19 cellular contexts compared by ENCODE assay signal in genomic region chr4:47274931-47275330, GRCh38.
DNase-seq lines count a peak whose midpoint lies in the region; ATAC-seq, FAIRE-seq and TF ChIP-seq lines count a peak whose summit lies in the region.
"Had no signal": no experiment of that assay in that cellular context is flagged by ENCODE, and none has a peak within 500 bp of the region (broad histone marks: within the 10 kb centered on the region; RNA-seq: fewer than 3 reads in every experiment).

No MANE protein-coding gene starts in this region.

- dilution Hi-C loops in mammary epithelial cell (cut with HindIII; ENCODE audit: low sequenced_read_pairs), result no loop called here

- TF ChIP-seq POLR2A in HepG2 (IDR thresholded peaks at IDR 0.05; ENCODE audit: insufficient read depth in 1 of 2, low read depth in 2 of 2, low read length in 2 of 2) (no peak), right lobe of liver (IDR thresholded peaks at IDR 0.05) (no peak)

- in situ Hi-C loops in HepG2 (cut with HindIII; ENCODE audit: extremely low pct_ligation_motif_present, low pct_unique_long_range_greater_than_20kb) (no loop called here), astrocyte of the cerebellum (cut with HindIII; ENCODE audit: low sequenced_read_pairs) (loop anchor here (5.0 kb wide), 1 partner anchor 108 kb away; no protein-coding TSS in a partner anchor), mammary epithelial cell (cut with MboI; ENCODE audit: low sequenced_read_pairs in 2 of 2) (no loop called here)

- no peak for FAIRE-seq in HepG2 (lab: Jason Lieb, UNC)

- H3K4me1 ChIP-seq in HepG2 (ENCODE audit: insufficient read depth, low read length), result peaks cover 9% of the 10 kb centered on the region; the same call in 1 of the 2 replicates
- no peaks in the 10 kb centered on the region for H3K4me1 ChIP-seq in right lobe of liver
- H3K4me1 ChIP-seq in mammary epithelial cell (ENCODE audit: insufficient read depth, low read length), result no peaks in the 10 kb centered on the region

- no TSS peak for BruUV-seq in HepG2 (replicated peaks; lab: Mats Ljungman, UMichigan)
- no TSS peak for BruUV-seq in mammary epithelial cell (replicated peaks; lab: Mats Ljungman, UMichigan)

- no peaks in the 10 kb centered on the region; a peak in 1 of 5 replicates for H3K27me3 ChIP-seq in HepG2 (ENCODE audit: control insufficient read depth in 1 of 2, insufficient read depth in 2 of 2, low read length in 2 of 2)
- no peaks in the 10 kb centered on the region for H3K27me3 ChIP-seq in right lobe of liver
- H3K27me3 ChIP-seq in mammary epithelial cell (ENCODE audit: insufficient read depth, low read length), result peaks cover 4% of the 10 kb centered on the region

- DNase-seq in HepG2 (ENCODE audit: low spot score) (peak; percentile 5), right lobe of liver (no peak), astrocyte of the cerebellum (ENCODE audit: low read depth) (peak; percentile 18), fibroblast of the aortic adventitia (ENCODE audit: low read depth) (peak; percentile 18), DMS153 (lab: John Stamatoyannopoulos, UW) (no peak), NCI-H2171 (lab: John Stamatoyannopoulos, UW) (no peak), mammary epithelial cell (no peak)
- DNase-seq: CD4-positive, CD25-positive, alpha-beta regulatory T cell; GDM1; GOT3; NCI-H1436; NCI-H1930; NCI-H345; NCI-H524 treated with DMSO at 0.1 percent for 48 hours; PC-9 had no signal

- TF ChIP-seq CTCF in HepG2 (CRISPR knock-in tag; IDR thresholded peaks at IDR 0.05) (no peak), right lobe of liver (IDR thresholded peaks at IDR 0.05) (no peak), astrocyte of the cerebellum (IDR thresholded peaks at IDR 0.05; ENCODE audit: low read depth, low read length, missing control alignments) (no peak), fibroblast of the aortic adventitia (IDR thresholded peaks at IDR 0.05; ENCODE audit: insufficient read depth, low read length) (no peak), mammary epithelial cell (conservative IDR thresholded peaks at IDR 0.05 in 1 of 2, IDR thresholded peaks at IDR 0.05 in 1 of 2; ENCODE audit: extremely low read depth in 1 of 2, insufficient read depth in 1 of 2, low read depth in 1 of 2, low read length in 2 of 2) (no peak)

- intact Hi-C loops in HepG2 (cut with micrococcal nuclease; ENCODE audit: unreplicated experiment) (no loop called here), right lobe of liver (cut with DNase I) (no loop called here), mammary epithelial cell (cut with micrococcal nuclease) (no loop called here)

- H3K9ac ChIP-seq in HepG2 (ENCODE audit: insufficient read depth, low read depth, low read length) (no peak overlapping the region), mammary epithelial cell (ENCODE audit: insufficient read depth, low read length) (no peak overlapping the region)

- ATAC-seq in HepG2 (no peak), right lobe of liver (no peak), GM19351 (IDR thresholded peaks at IDR 0.05; ENCODE audit: unreplicated experiment) (no peak)

- H3K4me2 ChIP-seq in HepG2 (ENCODE audit: low read depth, low read length), result no peak overlapping the region
- no peak overlapping the region for H3K4me2 ChIP-seq in mammary epithelial cell (ENCODE audit: insufficient read depth, low read depth, low read length)
- H3K4me2 ChIP-seq: PC-9 had no signal

- no peak for TF ChIP-seq RAD21 in HepG2 (CRISPR knock-in tag; IDR thresholded peaks at IDR 0.05)

- 5% methylated on average over 2 of the region's 2 CpGs for WGBS in HepG2 (ENCODE audit: low lambda C conversion rate)
- 4% methylated on average over 2 of the region's 2 CpGs for WGBS in right lobe of liver (ENCODE audit: insufficient coverage, low coverage, low lambda C conversion rate, missing lambda C conversion rate)
- WGBS in mammary epithelial cell (ENCODE audit: low coverage, missing lambda C conversion rate), result 41% methylated on average over 2 of the region's 2 CpGs

- H3K9me3 ChIP-seq in HepG2 (ENCODE audit: low read length) (no peaks in the 10 kb centered on the region), right lobe of liver (no peaks in the 10 kb centered on the region), mammary epithelial cell (replicated peaks; ENCODE audit: insufficient read depth, low read length) (no peaks in the 10 kb centered on the region)
- H3K9me3 ChIP-seq: Caco-2 had no signal

- H3K27ac ChIP-seq in HepG2 (ENCODE audit: extremely low read length, insufficient read depth, low read length), result no peak overlapping the region
- no peak overlapping the region for H3K27ac ChIP-seq in right lobe of liver
- H3K27ac ChIP-seq in mammary epithelial cell (ENCODE audit: insufficient read depth, low read depth, low read length), result no peak overlapping the region
- H3K27ac ChIP-seq: 22Rv1, PC-9, RWPE1 had no signal

- H3K79me2 ChIP-seq in HepG2 (ENCODE audit: insufficient read depth, low read length), result no peaks in the 10 kb centered on the region
- no peaks in the 10 kb centered on the region for H3K79me2 ChIP-seq in mammary epithelial cell (ENCODE audit: insufficient read depth, low read length)

- no peak for TF ChIP-seq EP300 in HepG2 (IDR thresholded peaks at IDR 0.05; ENCODE audit: low read depth in 2 of 2, low read length in 2 of 2)
- TF ChIP-seq EP300 in HepG2 (CRISPR knock-in tag; IDR thresholded peaks at IDR 0.05; ENCODE audit: borderline replicate concordance), result no peak

- H4K20me1 ChIP-seq in HepG2 (ENCODE audit: insufficient read depth, low read length) (no peaks in the 10 kb centered on the region), mammary epithelial cell (ENCODE audit: insufficient read depth, low read length) (no peaks in the 10 kb centered on the region)

- CTCF ChIA-PET in HepG2 (lab: Yijun Ruan, JAX; ENCODE audit: low intra/inter-chr PET ratio, low total read pairs) (no interaction called here), mammary epithelial cell (lab: Charles Lee; ENCODE audit: low non-redundant PET) (no interaction called here)

- H3K4me3 ChIP-seq in HepG2 (replicated peaks in 1 of 3; ENCODE audit: insufficient read depth in 1 of 3, low read depth in 2 of 3, low read length in 3 of 3), result no peak overlapping the region
- H3K4me3 ChIP-seq in right lobe of liver, result no peak overlapping the region
- H3K4me3 ChIP-seq in astrocyte of the cerebellum (ENCODE audit: low read depth, low read length), result no peak overlapping the region
- H3K4me3 ChIP-seq in fibroblast of the aortic adventitia (ENCODE audit: low read depth, low read length), result no peak overlapping the region
- H3K4me3 ChIP-seq in mammary epithelial cell (replicated peaks in 1 of 3; ENCODE audit: insufficient read depth in 1 of 3, low read depth in 2 of 3, low read length in 3 of 3), result no peak overlapping the region
- H3K4me3 ChIP-seq: PC-9 had no signal

- H3K36me3 ChIP-seq in HepG2 (replicated peaks in 1 of 2; ENCODE audit: control insufficient read depth in 1 of 2, insufficient read depth in 2 of 2, low read length in 2 of 2) (no peaks in the 10 kb centered on the region), right lobe of liver (no peaks in the 10 kb centered on the region), mammary epithelial cell (ENCODE audit: insufficient read depth, low read length) (no peaks in the 10 kb centered on the region)

- POLR2A ChIA-PET in HepG2 (lab: Yijun Ruan, JAX), result no interaction called here

- no peak overlapping the region for H2AFZ ChIP-seq in HepG2 (ENCODE audit: low read length)
- no peak overlapping the region for H2AFZ ChIP-seq in mammary epithelial cell (ENCODE audit: low read depth, low read length)
- H2AFZ ChIP-seq: PC-9 had no signal

TF ChIP-seq in HepG2, 621 proteins besides CTCF, POLR2A, EP300 and RAD21:
- TF ChIP-seq STAG1 (CRISPR knock-in tag; IDR thresholded peaks at IDR 0.05) (no peak), CBX2 (IDR thresholded peaks at IDR 0.05; ENCODE audit: low read depth, low read length) (no peak), CBX2 (CRISPR knock-in tag; IDR thresholded peaks at IDR 0.05; ENCODE audit: low read depth) (no peak), ZNF652 (CRISPR knock-in tag; IDR thresholded peaks at IDR 0.05; ENCODE audit: borderline replicate concordance, low read depth) (peak; percentile 57)
TF ChIP-seq in HepG2: peak in this region for 1.

Comparison
In these comparisons a context has a peak if more than half of its experiments do, and no peak if none do; other contexts are left out.
1. DNase-seq: peak in HepG2 (single experiment), astrocyte of the cerebellum (single experiment) and fibroblast of the aortic adventitia (single experiment); none in right lobe of liver (0 of 3), DMS153 (single experiment), NCI-H2171 (single experiment) and mammary epithelial cell (single experiment).